11 cellular contexts compared by ENCODE assay signal in the genomic region with DNA sequence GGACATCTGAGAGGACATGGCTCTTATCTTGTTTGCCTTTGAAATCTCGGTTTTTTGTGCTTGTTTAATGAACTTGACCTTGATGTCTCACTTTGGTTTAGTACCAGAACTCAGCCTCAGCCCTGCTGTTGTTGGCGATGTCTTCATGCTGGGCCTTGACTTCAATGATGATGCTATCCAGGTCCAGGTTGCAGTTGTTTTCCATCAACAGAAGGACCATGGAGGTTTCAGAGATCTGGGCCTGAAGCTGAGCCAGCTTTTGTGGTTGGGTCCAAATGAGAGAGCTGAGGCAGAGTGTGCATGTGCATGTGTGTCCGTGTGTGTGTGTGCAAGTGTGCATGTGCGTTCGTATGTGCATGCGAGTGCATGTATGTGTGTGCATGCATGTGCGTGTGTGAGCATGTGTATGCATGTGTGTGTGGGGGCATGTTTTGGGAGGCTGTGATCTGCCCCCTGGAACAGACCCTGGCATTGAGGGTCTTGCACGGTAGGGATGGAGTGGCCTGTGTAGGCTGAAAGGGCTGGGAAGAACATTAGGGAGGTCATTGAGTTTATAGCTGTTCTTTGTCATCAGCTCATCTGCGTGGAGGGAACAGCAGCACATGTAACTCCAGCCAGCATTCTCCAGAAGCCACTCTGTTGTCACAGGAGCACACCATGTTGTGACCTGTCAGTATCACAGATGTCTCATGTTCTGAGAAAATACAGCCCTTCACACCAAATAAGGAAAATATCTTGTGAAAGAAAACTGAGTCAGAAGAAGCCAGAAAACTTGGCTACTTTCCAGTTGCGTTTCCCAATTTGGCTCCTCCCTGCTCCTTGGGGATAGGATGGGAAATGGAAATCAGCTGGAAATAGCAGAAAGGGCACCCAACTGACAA. TPM values are rescaled to one million over a fixed set of nuclear protein-coding genes. Genes with fewer than 3 reads are reported as not detected.
A peak's percentile ranks its signal among the peaks of the same experiment; 100 is the strongest.
DNase-seq lines count a peak whose midpoint lies in the region; ATAC-seq, FAIRE-seq and TF ChIP-seq lines count a peak whose summit lies in the region.
"Had no signal": no experiment of that assay in that cellular context is flagged by ENCODE, and none has a peak within 500 bp of the region (broad histone marks: within the 10 kb centered on the region; RNA-seq: fewer than 3 reads in every experiment).

No MANE protein-coding gene starts in this region.

- no peaks in the 10 kb centered on the region for H3K36me3 ChIP-seq in HEK293 (ENCODE audit: control insufficient read depth in 2 of 2, insufficient read depth in 1 of 2, low read length in 2 of 2)
- H3K36me3 ChIP-seq in GM12878 (ENCODE audit: control insufficient read depth in 2 of 2, insufficient read depth in 2 of 2, low read length in 1 of 2), result no peaks in the 10 kb centered on the region
- H3K36me3 ChIP-seq in hepatocyte (replicated peaks; ENCODE audit: insufficient read depth, low read depth), result no peaks in the 10 kb centered on the region
- H3K36me3 ChIP-seq in subcutaneous abdominal adipose tissue (ENCODE audit: control insufficient read depth in 5 of 5, insufficient read depth in 5 of 5, low read length in 5 of 5), result no peaks in the 10 kb centered on the region

- H3K9me3 ChIP-seq in HEK293 (ENCODE audit: control insufficient read depth, insufficient read depth, low read depth, low read length), result no peaks in the 10 kb centered on the region
- no peaks in the 10 kb centered on the region for H3K9me3 ChIP-seq in GM12878 (replicated peaks; ENCODE audit: control insufficient read depth, insufficient read depth, low read length)
- no peaks in the 10 kb centered on the region for H3K9me3 ChIP-seq in hepatocyte (ENCODE audit: low read depth)
- H3K9me3 ChIP-seq in subcutaneous abdominal adipose tissue (ENCODE audit: control insufficient read depth in 5 of 5, low read length in 5 of 5), result no peaks in the 10 kb centered on the region

- no peak overlapping the region for H3K4me2 ChIP-seq in GM12878 (ENCODE audit: control insufficient read depth, insufficient read depth)
- no peak overlapping the region for H3K4me2 ChIP-seq in hepatocyte

- POLR2A ChIA-PET in HEK293 (lab: Yijun Ruan, JAX) (no interaction called here), GM12878 (lab: Charles Lee) (no interaction called here)

- no peak for TF ChIP-seq EP300 in GM12878 (IDR thresholded peaks at IDR 0.05; ENCODE audit: borderline replicate concordance in 1 of 2, control insufficient read depth in 1 of 2, low read depth in 2 of 2, low read length in 2 of 2)

- intact Hi-C loops in GM12878 (cut with micrococcal nuclease; ENCODE audit: unreplicated experiment), result no loop called here
- intact Hi-C loops in posterior vena cava (cut with DNase I), result no loop called here

- H3K4me1 Mint-ChIP-seq in activated T-cell treated with anti-CD3 and anti-CD28 coated beads, Interleukin-2, amount 50 U/mL, for 4 hours (ENCODE audit: low read depth), result no peaks in the 10 kb centered on the region

- H3K4me3 Mint-ChIP-seq in activated T-cell treated with anti-CD3 and anti-CD28 coated beads, Interleukin-2, amount 50 U/mL, for 4 hours, result no peak overlapping the region
- H3K4me3 Mint-ChIP-seq: dendritic cell treated with granulocyte-macrophage colony-stimulating factor and Interleukin-4, amounts not matched to agents 40 ng/mL and 50 ng/mL, for 4 days had no signal

- SMC1A ChIA-PET in GM12878 (lab: Charles Lee; ENCODE audit: uncharacterized antibody, unreplicated experiment), result no interaction called here

- H3K27me3 Mint-ChIP-seq in activated T-cell treated with anti-CD3 and anti-CD28 coated beads, Interleukin-2, amount 50 U/mL, for 4 hours (ENCODE audit: low read depth), result peaks cover 3% of the 10 kb centered on the region

- no peak for ATAC-seq in GM12878
- ATAC-seq in activated T-cell treated with anti-CD3 and anti-CD28 coated beads, Interleukin-2, amount 50 U/mL, for 4 hours, result no peak

- H4K20me1 ChIP-seq in GM12878 (ENCODE audit: control insufficient read depth, insufficient read depth) (no peaks in the 10 kb centered on the region), hepatocyte (ENCODE audit: insufficient read depth, poor library complexity, severe bottlenecking) (no peaks in the 10 kb centered on the region)

- no peak for TF ChIP-seq RAD21 in GM12878 (IDR thresholded peaks at IDR 0.05; ENCODE audit: insufficient read depth, low read depth, low read length)

- H3K27me3 ChIP-seq in GM12878 (replicated peaks in 1 of 2; ENCODE audit: control insufficient read depth in 2 of 2, insufficient read depth in 2 of 2, low read length in 1 of 2) (peaks cover 0 to 2% of the 10 kb centered on the region in 2 experiments; a peak in 1 of 4 replicates), hepatocyte (no peaks in the 10 kb centered on the region), subcutaneous abdominal adipose tissue (ENCODE audit: control insufficient read depth in 5 of 5, insufficient read depth in 4 of 5, low read length in 5 of 5) (no peaks in the 10 kb centered on the region)

- no peak overlapping the region for H2AFZ ChIP-seq in GM12878 (ENCODE audit: control insufficient read depth, low read depth, low read length)
- H2AFZ ChIP-seq in hepatocyte, result no peak overlapping the region

- no peak overlapping the region for H3K27ac ChIP-seq in HEK293 (ENCODE audit: extremely low read depth, low read depth, low read length)
- no peak overlapping the region for H3K27ac ChIP-seq in GM12878 (ENCODE audit: control insufficient read depth, insufficient read depth)
- H3K27ac ChIP-seq in hepatocyte, result no peak overlapping the region
- peak overlapping the region; percentile 50 for H3K27ac ChIP-seq in subcutaneous abdominal adipose tissue (ENCODE audit: low read depth, low read length)

- BruUV-seq in GM12878 (replicated peaks; lab: Mats Ljungman, UMichigan), result no TSS peak

- RAD21 ChIA-PET in GM12878 (lab: Charles Lee; ENCODE audit: unreplicated experiment), result no interaction called here

- H3K9me2 ChIP-seq in hepatocyte (replicated peaks; ENCODE audit: insufficient read depth), result no peaks in the 10 kb centered on the region

- DNase-seq in GM12878 (ENCODE audit: low read depth, low spot score) (no peak), hepatocyte (ENCODE audit: low spot score) (peak; percentile 60), NCI-H128 (lab: John Stamatoyannopoulos, UW; ENCODE audit: unreplicated experiment) (no peak), T-helper 2 cell (no peak), posterior vena cava (ENCODE audit: low spot score) (no peak)
- no peak for DNase-seq in activated T-cell treated with anti-CD3 and anti-CD28 coated beads, Interleukin-2, amount 50 U/mL, for 4 hours
- DNase-seq: activated T-cell treated with anti-CD3 and anti-CD28 coated beads, Interleukin-2, amount 50 U/mL, for 1 hour; NCI-H1694 treated with DMSO at 0.1 percent for 48 hours had no signal

- CTCF ChIA-PET in HEK293 (lab: Yijun Ruan, JAX), result interaction anchor here (0.7 to 1.6 kb wide), 3 partner anchors 11 to 291 kb away, joined by 3 to 5 read pairs (median 4); no protein-coding TSS in a partner anchor
- CTCF ChIA-PET in GM12878 (lab: Yijun Ruan, JAX), result no interaction called here

- no peak overlapping the region for H3K4me3 ChIP-seq in HEK293 (ENCODE audit: low read depth, low read length)
- no peak overlapping the region for H3K4me3 ChIP-seq in GM12878
- H3K4me3 ChIP-seq in hepatocyte, result no peak overlapping the region
- no peak overlapping the region for H3K4me3 ChIP-seq in subcutaneous abdominal adipose tissue (ENCODE audit: low read depth in 1 of 5, low read length in 5 of 5)

- no peak for FAIRE-seq in GM12878 (lab: Jason Lieb, UNC)

- H3K4me1 ChIP-seq in HEK293 (ENCODE audit: control insufficient read depth, insufficient read depth, low read length) (no peaks in the 10 kb centered on the region), GM12878 (ENCODE audit: control insufficient read depth, insufficient read depth, low read length) (no peaks in the 10 kb centered on the region), hepatocyte (ENCODE audit: insufficient read depth) (peaks cover under 1% of the 10 kb centered on the region), subcutaneous abdominal adipose tissue (ENCODE audit: control insufficient read depth in 5 of 5, insufficient read depth in 5 of 5, low read length in 5 of 5) (peaks cover 7 to 23% (median 19%) of the 10 kb centered on the region in 5 donors)

- H3K9me3 Mint-ChIP-seq in activated T-cell treated with anti-CD3 and anti-CD28 coated beads, Interleukin-2, amount 50 U/mL, for 4 hours, result no peaks in the 10 kb centered on the region
- H3K9me3 Mint-ChIP-seq: dendritic cell treated with granulocyte-macrophage colony-stimulating factor and Interleukin-4, amounts not matched to agents 40 ng/mL and 50 ng/mL, for 4 days had no signal

- TF ChIP-seq CTCF in HEK293 (tag by site-specific recombination; IDR thresholded peaks at IDR 0.05), result no peak
- no peak for TF ChIP-seq CTCF in GM12878 (IDR thresholded peaks at IDR 0.05 in 2 of 3, conservative IDR thresholded peaks at IDR 0.05 in 1 of 3; ENCODE audit: control insufficient read depth in 2 of 3, extremely low read depth in 1 of 3, insufficient read depth in 1 of 3, low read depth in 3 of 3, low read length in 3 of 3)
- TF ChIP-seq CTCF in hepatocyte (IDR thresholded peaks at IDR 0.05; ENCODE audit: poor library complexity), result no peak

- H3K79me2 ChIP-seq in GM12878 (ENCODE audit: control insufficient read depth, insufficient read depth, low read length) (no peaks in the 10 kb centered on the region), hepatocyte (no peaks in the 10 kb centered on the region)

- TF ChIP-seq POLR2A in GM12878 (IDR thresholded peaks at IDR 0.05; ENCODE audit: low read depth, low read length), result no peak

- in situ Hi-C loops in GM12878 (cut with MboI), result no loop called here

- H3K9ac ChIP-seq in GM12878 (ENCODE audit: control insufficient read depth, insufficient read depth, low read length) (no peak overlapping the region), subcutaneous abdominal adipose tissue (ENCODE audit: low read length in 5 of 5) (no peak overlapping the region)

- WGBS in GM12878 (ENCODE audit: insufficient coverage, insufficient replicate concordance, low lambda C conversion rate, missing lambda C conversion rate), result 55% methylated on average over 10 of the region's 10 CpGs
- 77% methylated on average over 10 of the region's 10 CpGs for WGBS in hepatocyte (ENCODE audit: low lambda C conversion rate, missing lambda C conversion rate)

- H3K36me3 Mint-ChIP-seq in activated T-cell treated with anti-CD3 and anti-CD28 coated beads, Interleukin-2, amount 50 U/mL, for 4 hours (ENCODE audit: insufficient read depth), result no peaks in the 10 kb centered on the region

RNA-seq across cellular contexts. Expression of a gene that starts 10.0 kb away (rescaled TPM):
- total RNA-seq in GM12878 (2013; cell fraction: nucleolus; rRNA removed), result not detected in 2 replicates
- total RNA-seq in GM12878 (2014; rRNA removed) (not detected in 2 replicates), GM12878 (2014; rRNA removed; fragmentation: Illumina TruSeq; extraction: Trizol) (not detected in 2 replicates), GM12878 (2021) (not detected in 2 replicates), hepatocyte (not detected in 2 replicates), posterior vena cava (not detected)
- not detected for polyA plus RNA-seq in GM12878 (2011; ENCODE audit: low read depth)
- polyA plus RNA-seq in GM12878 (2011; rRNA removed) (not detected in 2 replicates), GM12878 (2014; fragmentation: Illumina TruSeq; extraction: Trizol) (not detected in 2 replicates), GM12878 (2014; fragmentation: Nextera tagmentation; extraction: Ambion mirVana) (not detected), GM12878 (2014; rRNA removed) (not detected in 2 replicates), GM12878 (2016; fragmentation: Nextera tagmentation; extraction: Ambion mirVana) (not detected), hepatocyte (not detected in 2 replicates)
- polyA plus RNA-seq in GM12878 (2011; cell fraction: cytosol; rRNA removed), result 0.01 TPM in 1 of 2 replicates, not detected in the other
- not detected in 2 replicates for polyA plus RNA-seq in GM12878 (2011; cell fraction: nucleus; rRNA removed)
- not detected in 2 replicates for polyA plus RNA-seq in GM12878 (2012)
- not detected in 2 replicates for polyA minus RNA-seq in GM12878 (2011; rRNA and poly(A)+ RNA removed)
- not detected in 2 replicates for polyA minus RNA-seq in GM12878 (2011; cell fraction: cytosol; rRNA and poly(A)+ RNA removed)
- polyA minus RNA-seq in GM12878 (2011; cell fraction: nucleus; rRNA and poly(A)+ RNA removed), result not detected in 2 replicates
- not detected for total RNA-seq in activated T-cell treated with anti-CD3 and anti-CD28 coated beads, Interleukin-2, amount 50 U/mL, for 4 hours

RNA-seq across cellular contexts. Expression of a gene that starts 18.1 kb away (rescaled TPM):
- total RNA-seq in GM12878 (2013; cell fraction: nucleolus; rRNA removed), result not detected in 2 replicates
- total RNA-seq in GM12878 (2014; rRNA removed) (not detected in 2 replicates), GM12878 (2014; rRNA removed; fragmentation: Illumina TruSeq; extraction: Trizol) (not detected in 2 replicates), GM12878 (2021) (not detected in 2 replicates), hepatocyte (not detected in 2 replicates), posterior vena cava (not detected)
- polyA plus RNA-seq in GM12878 (2011; ENCODE audit: low read depth), result not detected
- polyA plus RNA-seq in GM12878 (2011; rRNA removed) (not detected in 2 replicates), GM12878 (2014; fragmentation: Illumina TruSeq; extraction: Trizol) (not detected in 2 replicates), GM12878 (2014; fragmentation: Nextera tagmentation; extraction: Ambion mirVana) (not detected), GM12878 (2014; rRNA removed) (not detected in 2 replicates), GM12878 (2016; fragmentation: Nextera tagmentation; extraction: Ambion mirVana) (not detected), hepatocyte (not detected in 2 replicates)
- not detected in 2 replicates for polyA plus RNA-seq in GM12878 (2011; cell fraction: cytosol; rRNA removed)
- polyA plus RNA-seq in GM12878 (2011; cell fraction: nucleus; rRNA removed), result not detected in 2 replicates
- not detected in 2 replicates for polyA plus RNA-seq in GM12878 (2012)
- polyA minus RNA-seq in GM12878 (2011; rRNA and poly(A)+ RNA removed), result not detected in 2 replicates
- polyA minus RNA-seq in GM12878 (2011; cell fraction: cytosol; rRNA and poly(A)+ RNA removed), result not detected in 2 replicates
- not detected in 2 replicates for polyA minus RNA-seq in GM12878 (2011; cell fraction: nucleus; rRNA and poly(A)+ RNA removed)
- not detected for total RNA-seq in activated T-cell treated with anti-CD3 and anti-CD28 coated beads, Interleukin-2, amount 50 U/mL, for 4 hours

RNA-seq across cellular contexts. Expression of a gene that starts 30.7 kb away (rescaled TPM):
- not detected in 2 replicates for total RNA-seq in GM12878 (2013; cell fraction: nucleolus; rRNA removed)
- total RNA-seq in GM12878 (2014; rRNA removed) (not detected in 2 replicates), GM12878 (2014; rRNA removed; fragmentation: Illumina TruSeq; extraction: Trizol) (not detected in 2 replicates), GM12878 (2021) (not detected in 2 replicates), hepatocyte (not detected in 2 replicates), posterior vena cava (not detected)
- polyA plus RNA-seq in GM12878 (2011; ENCODE audit: low read depth), result not detected
- polyA plus RNA-seq in GM12878 (2011; rRNA removed) (not detected in 2 replicates), GM12878 (2014; fragmentation: Illumina TruSeq; extraction: Trizol) (not detected in 2 replicates), GM12878 (2014; fragmentation: Nextera tagmentation; extraction: Ambion mirVana) (not detected), GM12878 (2014; rRNA removed) (not detected in 2 replicates), GM12878 (2016; fragmentation: Nextera tagmentation; extraction: Ambion mirVana) (not detected), hepatocyte (not detected in 2 replicates)
- polyA plus RNA-seq in GM12878 (2011; cell fraction: cytosol; rRNA removed), result not detected in 2 replicates
- not detected in 2 replicates for polyA plus RNA-seq in GM12878 (2011; cell fraction: nucleus; rRNA removed)
- polyA plus RNA-seq in GM12878 (2012), result not detected in 2 replicates
- not detected in 2 replicates for polyA minus RNA-seq in GM12878 (2011; rRNA and poly(A)+ RNA removed)
- not detected in 2 replicates for polyA minus RNA-seq in GM12878 (2011; cell fraction: cytosol; rRNA and poly(A)+ RNA removed)
- not detected in 2 replicates for polyA minus RNA-seq in GM12878 (2011; cell fraction: nucleus; rRNA and poly(A)+ RNA removed)
- total RNA-seq in activated T-cell treated with anti-CD3 and anti-CD28 coated beads, Interleukin-2, amount 50 U/mL, for 4 hours, result not detected

RNA-seq across cellular contexts. Expression of a gene that starts 35.8 kb away (rescaled TPM):
- total RNA-seq in GM12878 (2013; cell fraction: nucleolus; rRNA removed), result not detected in 2 replicates
- not detected in 2 replicates for total RNA-seq in GM12878 (2014; rRNA removed)
- not detected in 2 replicates for total RNA-seq in GM12878 (2014; rRNA removed; fragmentation: Illumina TruSeq; extraction: Trizol)
- not detected in 2 replicates for total RNA-seq in GM12878 (2021)
- not detected for polyA plus RNA-seq in GM12878 (2011; ENCODE audit: low read depth)
- polyA plus RNA-seq in GM12878 (2011; rRNA removed), result 0.07 TPM in 1 of 2 replicates, not detected in the other
- not detected in 2 replicates for polyA plus RNA-seq in GM12878 (2011; cell fraction: cytosol; rRNA removed)
- polyA plus RNA-seq in GM12878 (2011; cell fraction: nucleus; rRNA removed), result not detected in 2 replicates
- not detected in 2 replicates for polyA plus RNA-seq in GM12878 (2012)
- polyA plus RNA-seq in GM12878 (2014; fragmentation: Illumina TruSeq; extraction: Trizol), result not detected in 2 replicates
- not detected for polyA plus RNA-seq in GM12878 (2014; fragmentation: Nextera tagmentation; extraction: Ambion mirVana)
- not detected in 2 replicates for polyA plus RNA-seq in GM12878 (2014; rRNA removed)
- not detected for polyA plus RNA-seq in GM12878 (2016; fragmentation: Nextera tagmentation; extraction: Ambion mirVana)
- not detected in 2 replicates for polyA minus RNA-seq in GM12878 (2011; rRNA and poly(A)+ RNA removed)
- not detected in 2 replicates for polyA minus RNA-seq in GM12878 (2011; cell fraction: cytosol; rRNA and poly(A)+ RNA removed)
- not detected in 2 replicates for polyA minus RNA-seq in GM12878 (2011; cell fraction: nucleus; rRNA and poly(A)+ RNA removed)
- 0.08 TPM in 1 of 2 replicates, not detected in the other for total RNA-seq in hepatocyte
- 0.10 and 0.42 TPM in 2 replicates for polyA plus RNA-seq in hepatocyte
- not detected for total RNA-seq in activated T-cell treated with anti-CD3 and anti-CD28 coated beads, Interleukin-2, amount 50 U/mL, for 4 hours
- total RNA-seq in posterior vena cava, result not detected

RNA-seq across cellular contexts. Expression of a gene that starts 48.8 kb away (rescaled TPM):
- not detected in 2 replicates for total RNA-seq in GM12878 (2013; cell fraction: nucleolus; rRNA removed)
- total RNA-seq in GM12878 (2014; rRNA removed), result 0.06 TPM in 1 of 2 replicates, not detected in the other
- total RNA-seq in GM12878 (2014; rRNA removed; fragmentation: Illumina TruSeq; extraction: Trizol), result not detected in 2 replicates
- 0.15 TPM in 1 of 2 replicates, not detected in the other for total RNA-seq in GM12878 (2021)
- polyA plus RNA-seq in GM12878 (2011; ENCODE audit: low read depth), result not detected
- 0.06 and 0.18 TPM in 2 replicates for polyA plus RNA-seq in GM12878 (2011; rRNA removed)
- 0.06 and 0.32 TPM in 2 replicates for polyA plus RNA-seq in GM12878 (2011; cell fraction: cytosol; rRNA removed)
- polyA plus RNA-seq in GM12878 (2011; cell fraction: nucleus; rRNA removed), result 0.15 TPM in 1 of 2 replicates, not detected in the other
- polyA plus RNA-seq in GM12878 (2012), result not detected in 2 replicates
- not detected in 2 replicates for polyA plus RNA-seq in GM12878 (2014; fragmentation: Illumina TruSeq; extraction: Trizol)
- polyA plus RNA-seq in GM12878 (2014; fragmentation: Nextera tagmentation; extraction: Ambion mirVana), result not detected
- 0.04 TPM in 1 of 2 replicates, not detected in the other for polyA plus RNA-seq in GM12878 (2014; rRNA removed)
- under 1 TPM in 1 of 2 experiments, not detected in 1; 0.05 TPM for polyA plus RNA-seq in GM12878 (2016; fragmentation: Nextera tagmentation; extraction: Ambion mirVana)
- not detected in 2 replicates for polyA minus RNA-seq in GM12878 (2011; rRNA and poly(A)+ RNA removed)
- polyA minus RNA-seq in GM12878 (2011; cell fraction: cytosol; rRNA and poly(A)+ RNA removed), result not detected in 2 replicates
- polyA minus RNA-seq in GM12878 (2011; cell fraction: nucleus; rRNA and poly(A)+ RNA removed), result not detected in 2 replicates
- total RNA-seq in hepatocyte, result not detected in 2 replicates
- not detected in 2 replicates for polyA plus RNA-seq in hepatocyte
- total RNA-seq in activated T-cell treated with anti-CD3 and anti-CD28 coated beads, Interleukin-2, amount 50 U/mL, for 4 hours, result not detected
- not detected for total RNA-seq in posterior vena cava
